Comparison of ENCODE assay signal across 15 cellular contexts in genomic region chr3:80278056-80278455, GRCh38.
A peak's percentile ranks its signal among the peaks of the same experiment; 100 is the strongest.
DNase-seq lines count a peak whose midpoint lies in the region; ATAC-seq and TF ChIP-seq lines count a peak whose summit lies in the region.
"Had no signal": no experiment of that assay in that cellular context is flagged by ENCODE, and none has a peak within 500 bp of the region (broad histone marks: within the 10 kb centered on the region; RNA-seq: fewer than 3 reads in every experiment).

No MANE protein-coding gene starts in this region.

- no peak overlapping the region for H3K9ac ChIP-seq in SK-N-MC (ENCODE audit: insufficient read length)

- 89 to 92% (median 90%) methylated on average over 11 of the region's 11 CpGs for WGBS in heart left ventricle, 4 donors

- ATAC-seq in HG02840 (IDR thresholded peaks at IDR 0.05; ENCODE audit: low FRiP score, unreplicated experiment) (no peak), HG03521 (IDR thresholded peaks at IDR 0.05; ENCODE audit: unreplicated experiment) (no peak), heart left ventricle (no peak)
- ATAC-seq: HepG2 had no signal

- H3K9me3 Mint-ChIP-seq in nephron = peaks cover 3% of the 10 kb centered on the region
- H3K9me3 Mint-ChIP-seq: H9 had no signal

- POLR2A ChIA-PET in A673 (lab: Charles Lee; ENCODE audit: low non-redundant PET) = no interaction called here
- POLR2A ChIA-PET in HEK293 (lab: Yijun Ruan, JAX) = no interaction called here

- DNase-seq in A673 (ENCODE audit: low spot score) (peak; percentile 2), SK-N-MC (ENCODE audit: low read depth, low spot score) (no peak), NCI-H526 treated with DMSO at 0.1 percent for 48 hours (lab: John Stamatoyannopoulos, UW) (no peak), heart left ventricle (no peak)
- DNase-seq: AML-193; Caco-2; CD4-positive, alpha-beta T cell; H9 had no signal

- TF ChIP-seq POLR2A in heart left ventricle (IDR thresholded peaks at IDR 0.05) = no peak

- BruUV-seq in A673 (replicated peaks; lab: Mats Ljungman, UMichigan) = no TSS peak

- no peak overlapping the region for H3K27ac Mint-ChIP-seq in nephron
- H3K27ac Mint-ChIP-seq: CD4-positive, alpha-beta T cell; H9; IgD-negative memory B cell had no signal

- no peaks in the 10 kb centered on the region for H3K4me1 Mint-ChIP-seq in nephron
- H3K4me1 Mint-ChIP-seq: H9, IgD-negative memory B cell had no signal

- H3K4me3 ChIP-seq in A673 (ENCODE audit: low read depth, low read length, poor library complexity, severe bottlenecking) (no peak overlapping the region), HEK293 (ENCODE audit: low read depth, low read length) (no peak overlapping the region), SK-N-MC (peak overlapping the region; percentile 6), heart left ventricle (no peak overlapping the region)

- H3K4me1 ChIP-seq in A673 (ENCODE audit: insufficient read depth, low read length, poor library complexity, severe bottlenecking) (peaks cover 7% of the 10 kb centered on the region), HEK293 (ENCODE audit: control insufficient read depth, insufficient read depth, low read length) (no peaks in the 10 kb centered on the region), heart left ventricle (no peaks in the 10 kb centered on the region)
- H3K4me1 ChIP-seq: Caco-2 had no signal

- H3K36me3 Mint-ChIP-seq in nephron (ENCODE audit: low read depth) = no peaks in the 10 kb centered on the region
- H3K36me3 Mint-ChIP-seq: IgD-negative memory B cell had no signal

- H3K27ac ChIP-seq in A673 (ENCODE audit: low read depth, low read length, poor library complexity, severe bottlenecking) = no peak overlapping the region
- no peak overlapping the region for H3K27ac ChIP-seq in HEK293 (ENCODE audit: extremely low read depth, low read depth, low read length)
- no peak overlapping the region for H3K27ac ChIP-seq in SK-N-MC
- H3K27ac ChIP-seq in heart left ventricle = no peak overlapping the region
- H3K27ac ChIP-seq: C4-2B had no signal

- no peak for TF ChIP-seq CTCF in A673 (conservative IDR thresholded peaks at IDR 0.05; ENCODE audit: low read depth, low read length)
- TF ChIP-seq CTCF in HEK293 (tag by site-specific recombination; IDR thresholded peaks at IDR 0.05) = no peak
- no peak for TF ChIP-seq CTCF in nephron (IDR thresholded peaks at IDR 0.05; ENCODE audit: unreplicated experiment in 3 of 3)
- TF ChIP-seq CTCF in heart left ventricle (IDR thresholded peaks at IDR 0.05) = no peak

- intact Hi-C loops in A673 (cut with micrococcal nuclease; ENCODE audit: unreplicated experiment) (no loop called here), heart left ventricle (cut with DNase I) (no loop called here)

- H3K27me3 ChIP-seq in A673 (replicated peaks; ENCODE audit: insufficient read depth, low read depth, low read length, poor library complexity) (no peaks in the 10 kb centered on the region), heart left ventricle (no peaks in the 10 kb centered on the region)

- no peaks in the 10 kb centered on the region for H3K9me3 ChIP-seq in A673 (ENCODE audit: low read depth, low read length, poor library complexity, severe bottlenecking)
- no peaks in the 10 kb centered on the region for H3K9me3 ChIP-seq in HEK293 (ENCODE audit: control insufficient read depth, insufficient read depth, low read depth, low read length)
- H3K9me3 ChIP-seq in SK-N-MC (ENCODE audit: low read depth, low read length) = no peaks in the 10 kb centered on the region
- H3K9me3 ChIP-seq in heart left ventricle = peaks cover 0 to 7% (median 0%) of the 10 kb centered on the region in 12 donors
- H3K9me3 ChIP-seq: Caco-2 had no signal

- H3K4me3 Mint-ChIP-seq in nephron = peak overlapping the region in 2 of 3 experiments; percentile 8 to 56
- H3K4me3 Mint-ChIP-seq: CD4-positive, alpha-beta T cell; H9; IgD-negative memory B cell had no signal

- CTCF ChIA-PET in A673 (lab: Charles Lee) = no interaction called here
- CTCF ChIA-PET in HEK293 (lab: Yijun Ruan, JAX) = no interaction called here

- H3K27me3 Mint-ChIP-seq in nephron (ENCODE audit: low read depth) = no peaks in the 10 kb centered on the region
- H3K27me3 Mint-ChIP-seq: CD4-positive, alpha-beta T cell; IgD-negative memory B cell had no signal

- H3K36me3 ChIP-seq in A673 (ENCODE audit: insufficient read depth, low read length, poor library complexity, severe bottlenecking) (no peaks in the 10 kb centered on the region), HEK293 (ENCODE audit: control insufficient read depth in 2 of 2, insufficient read depth in 1 of 2, low read length in 2 of 2) (no peaks in the 10 kb centered on the region), SK-N-MC (ENCODE audit: insufficient read depth, low read length) (no peaks in the 10 kb centered on the region), heart left ventricle (no peaks in the 10 kb centered on the region)

TF ChIP-seq in HEK293, 187 proteins besides CTCF, POLR2A, EP300 and RAD21:
- TF ChIP-seq, protein P1, sequence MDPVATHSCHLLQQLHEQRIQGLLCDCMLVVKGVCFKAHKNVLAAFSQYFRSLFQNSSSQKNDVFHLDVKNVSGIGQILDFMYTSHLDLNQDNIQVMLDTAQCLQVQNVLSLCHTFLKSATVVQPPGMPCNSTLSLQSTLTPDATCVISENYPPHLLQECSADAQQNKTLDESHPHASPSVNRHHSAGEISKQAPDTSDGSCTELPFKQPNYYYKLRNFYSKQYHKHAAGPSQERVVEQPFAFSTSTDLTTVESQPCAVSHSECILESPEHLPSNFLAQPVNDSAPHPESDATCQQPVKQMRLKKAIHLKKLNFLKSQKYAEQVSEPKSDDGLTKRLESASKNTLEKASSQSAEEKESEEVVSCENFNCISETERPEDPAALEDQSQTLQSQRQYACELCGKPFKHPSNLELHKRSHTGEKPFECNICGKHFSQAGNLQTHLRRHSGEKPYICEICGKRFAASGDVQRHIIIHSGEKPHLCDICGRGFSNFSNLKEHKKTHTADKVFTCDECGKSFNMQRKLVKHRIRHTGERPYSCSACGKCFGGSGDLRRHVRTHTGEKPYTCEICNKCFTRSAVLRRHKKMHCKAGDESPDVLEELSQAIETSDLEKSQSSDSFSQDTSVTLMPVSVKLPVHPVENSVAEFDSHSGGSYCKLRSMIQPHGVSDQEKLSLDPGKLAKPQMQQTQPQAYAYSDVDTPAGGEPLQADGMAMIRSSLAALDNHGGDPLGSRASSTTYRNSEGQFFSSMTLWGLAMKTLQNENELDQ (tag by site-specific recombination; IDR thresholded peaks at IDR 0.05; ENCODE audit: low read depth) = no peak
- TF ChIP-seq TCF7L2 (IDR thresholded peaks at IDR 0.05; ENCODE audit: borderline replicate concordance, low read depth, low read length) = peak; percentile 17; the same call in 1 of the 2 replicates
TF ChIP-seq in HEK293: peak in this region for 1.
